Comparison of ENCODE assay signal across 8 cellular contexts in the genomic region with DNA sequence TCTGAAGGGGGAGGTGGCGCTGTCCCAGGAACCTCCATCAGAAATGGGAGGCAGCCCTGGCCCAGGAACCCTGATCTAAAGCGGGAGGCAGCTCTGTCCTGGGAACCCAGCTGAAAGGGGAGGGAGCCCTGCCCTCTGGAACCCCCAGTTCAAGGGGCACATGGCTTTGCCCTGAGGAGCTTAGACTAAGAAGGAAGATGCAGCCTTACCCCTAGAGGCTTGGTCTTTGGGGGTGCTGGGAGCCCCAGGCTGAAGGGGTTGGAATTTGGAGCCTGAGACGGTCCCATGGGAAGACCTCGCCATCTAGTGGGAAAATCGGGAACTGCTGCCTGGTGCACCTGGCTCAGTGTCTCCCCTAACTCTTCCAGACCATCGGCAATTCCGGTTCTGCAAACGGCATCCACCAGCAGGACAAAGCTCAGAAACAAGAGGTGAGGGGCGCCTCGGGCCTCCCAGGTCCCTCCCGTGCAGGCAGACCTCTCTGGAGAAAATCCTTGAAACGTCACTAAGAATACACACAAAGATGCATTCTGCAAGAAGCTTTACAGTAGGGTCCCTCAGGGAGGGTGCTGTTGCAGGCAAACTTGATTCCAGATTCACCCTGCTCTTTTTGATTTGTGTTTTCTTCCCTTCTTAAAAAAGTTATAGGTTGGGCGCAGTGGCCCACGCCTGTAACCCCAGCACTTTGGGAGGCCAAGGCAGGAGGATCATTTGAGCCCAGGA. TPM values are rescaled to one million over a fixed set of nuclear protein-coding genes. Genes with fewer than 3 reads are reported as not detected.
DNase-seq lines count a peak whose midpoint lies in the region; ATAC-seq and TF ChIP-seq lines count a peak whose summit lies in the region.

No MANE protein-coding gene starts in this region.

- DNase-seq in CMK (ENCODE audit: low read depth) (peak; percentile 45), PC-9 (peak; percentile 51 to 80), activated T-helper 1 cell treated with Interleukin-2 at 50 U/mL for 16 hours (ENCODE audit: low read depth) (peak; percentile 53), fibroblast of the conjunctiva (ENCODE audit: low read depth) (peak; percentile 30), osteoblast (ENCODE audit: insufficient read length, low spot score, missing footprints) (peak; percentile 92), thyroid gland (peak; percentile 71 to 75)

- H3K4me3 ChIP-seq in PC-9 (no peak overlapping the region), osteoblast (ENCODE audit: insufficient read depth, low read length) (no peak overlapping the region), thyroid gland (replicated peaks in 1 of 3) (no peak overlapping the region)

- H3K27me3 ChIP-seq in PC-9 (ENCODE audit: insufficient read depth, low read depth) (no peaks in the 10 kb centered on the region), osteoblast (ENCODE audit: insufficient read depth, low read length) (no peaks in the 10 kb centered on the region), thyroid gland (no peaks in the 10 kb centered on the region)

- H3K9me3 ChIP-seq in PC-9 (ENCODE audit: insufficient read depth, low read depth) (no peaks in the 10 kb centered on the region), osteoblast (ENCODE audit: low read depth, low read length) (no peaks in the 10 kb centered on the region), thyroid gland (no peaks in the 10 kb centered on the region)

- TF ChIP-seq CTCF in PC-9 (conservative IDR thresholded peaks at IDR 0.05) (peak; percentile 98), osteoblast (IDR thresholded peaks at IDR 0.05; ENCODE audit: extremely low read depth, low read depth, low read length) (peak; percentile 96), thyroid gland (IDR thresholded peaks at IDR 0.05) (peak; percentile 90 to 99 (median 95))

- BruUV-seq in PC-9 (replicated peaks; lab: Mats Ljungman, UMichigan) = no TSS peak

- no peaks in the 10 kb centered on the region for H3K9me2 ChIP-seq in PC-9 (ENCODE audit: insufficient read depth)

- H2AFZ ChIP-seq in PC-9 (no peak overlapping the region), osteoblast (ENCODE audit: low read length) (no peak overlapping the region)

- H3K4me1 ChIP-seq in PC-9 (replicated peaks; ENCODE audit: insufficient read depth) (no peaks in the 10 kb centered on the region), osteoblast (ENCODE audit: insufficient read depth, low read length) (no peaks in the 10 kb centered on the region), thyroid gland (no peaks in the 10 kb centered on the region)

- no peak overlapping the region for H3K27ac ChIP-seq in PC-9
- no peak overlapping the region for H3K27ac ChIP-seq in osteoblast (ENCODE audit: low read depth, low read length)
- no peak overlapping the region for H3K27ac ChIP-seq in thyroid gland

- 20 to 30% methylated on average over 12 to 14 of the region's 14 CpGs for WGBS in thyroid gland, 2 donors

- intact Hi-C loops in PC-9 (cut with micrococcal nuclease; ENCODE audit: unreplicated experiment) = loop anchor here (1.0 to 5.0 kb wide), 4 partner anchors 194 to 535 kb away; no protein-coding TSS in a partner anchor
- intact Hi-C loops in thyroid gland (cut with DNase I) = loop anchor here (5.0 to 10.0 kb wide), 2 partner anchors 334 to 536 kb away; a partner anchor contains a TSS

- H3K79me2 ChIP-seq in PC-9 (ENCODE audit: low read depth) (no peaks in the 10 kb centered on the region), osteoblast (ENCODE audit: insufficient read depth, low read length) (no peaks in the 10 kb centered on the region)

- H3K4me2 ChIP-seq in PC-9 = no peak overlapping the region
- no peak overlapping the region for H3K4me2 ChIP-seq in osteoblast (ENCODE audit: insufficient read depth, low read length)

- POLR2A ChIA-PET in PC-9 (lab: Charles Lee; ENCODE audit: unreplicated experiment) = interaction anchor here (0.6 to 0.7 kb wide), 2 partner anchors 551 to 671 kb away, joined by 6 to 9 read pairs; no protein-coding TSS in a partner anchor

- H3K36me3 ChIP-seq in PC-9 (ENCODE audit: low read depth) (no peaks in the 10 kb centered on the region), osteoblast (ENCODE audit: insufficient read depth, low read length) (peaks cover 47% of the 10 kb centered on the region), thyroid gland (no peaks in the 10 kb centered on the region)

- ATAC-seq in HG03354 (IDR thresholded peaks at IDR 0.05; ENCODE audit: poor library complexity, severe bottlenecking, unreplicated experiment) (peak; percentile 50), HG03460 (IDR thresholded peaks at IDR 0.05; ENCODE audit: unreplicated experiment) (no peak)

- no peak for TF ChIP-seq POLR2A in thyroid gland (IDR thresholded peaks at IDR 0.05)

- peaks cover 7% of the 10 kb centered on the region; the same call in 1 of the 2 replicates for H3F3A ChIP-seq in PC-9 (ENCODE audit: insufficient read depth, low read depth)

- CTCF ChIA-PET in PC-9 (lab: Charles Lee) = interaction anchor here (0.5 to 2.1 kb wide), 19 partner anchors 8 to 534 kb away, joined by 3 to 56 read pairs (median 3); a partner anchor contains a TSS

- H4K20me1 ChIP-seq in PC-9 (ENCODE audit: insufficient read depth) = no peaks in the 10 kb centered on the region
- H4K20me1 ChIP-seq in osteoblast (ENCODE audit: insufficient read depth, low read length) = peaks cover 7% of the 10 kb centered on the region

RNA-seq across cellular contexts. Expression of a gene that starts 52.4 kb away (rescaled TPM):
- total RNA-seq in PC-9 (2021) (44.0 and 46.7 TPM in 2 replicates), osteoblast (15.9 and 18.6 TPM in 2 replicates), thyroid gland (10 to 100 TPM; 28.1 to 41.1 (median 31.0) TPM)

Comparison
In these comparisons a context has a peak if more than half of its experiments do, and no peak if none do; other contexts are left out.
1. DNase-seq: peak in every context shown above with its lines; median percentile 92 in osteoblast; 73 in thyroid gland; 66 in PC-9; 53 in activated T-helper 1 cell treated with Interleukin-2 at 50 U/mL for 16 hours; 45 in CMK; 30 in fibroblast of the conjunctiva.